In genomic region chr7:146510088-146510680, GRCh38 we compare ENCODE assay signal across 2 cellular contexts.
A peak's percentile ranks its signal among the peaks of the same experiment; 100 is the strongest.
TF ChIP-seq lines count a peak whose summit lies in the region.

No MANE protein-coding gene starts in this region.

TF ChIP-seq in GM23338, 12 proteins besides CTCF, POLR2A, EP300 and RAD21 (continued from another document):
- TF ChIP-seq, protein P1, sequence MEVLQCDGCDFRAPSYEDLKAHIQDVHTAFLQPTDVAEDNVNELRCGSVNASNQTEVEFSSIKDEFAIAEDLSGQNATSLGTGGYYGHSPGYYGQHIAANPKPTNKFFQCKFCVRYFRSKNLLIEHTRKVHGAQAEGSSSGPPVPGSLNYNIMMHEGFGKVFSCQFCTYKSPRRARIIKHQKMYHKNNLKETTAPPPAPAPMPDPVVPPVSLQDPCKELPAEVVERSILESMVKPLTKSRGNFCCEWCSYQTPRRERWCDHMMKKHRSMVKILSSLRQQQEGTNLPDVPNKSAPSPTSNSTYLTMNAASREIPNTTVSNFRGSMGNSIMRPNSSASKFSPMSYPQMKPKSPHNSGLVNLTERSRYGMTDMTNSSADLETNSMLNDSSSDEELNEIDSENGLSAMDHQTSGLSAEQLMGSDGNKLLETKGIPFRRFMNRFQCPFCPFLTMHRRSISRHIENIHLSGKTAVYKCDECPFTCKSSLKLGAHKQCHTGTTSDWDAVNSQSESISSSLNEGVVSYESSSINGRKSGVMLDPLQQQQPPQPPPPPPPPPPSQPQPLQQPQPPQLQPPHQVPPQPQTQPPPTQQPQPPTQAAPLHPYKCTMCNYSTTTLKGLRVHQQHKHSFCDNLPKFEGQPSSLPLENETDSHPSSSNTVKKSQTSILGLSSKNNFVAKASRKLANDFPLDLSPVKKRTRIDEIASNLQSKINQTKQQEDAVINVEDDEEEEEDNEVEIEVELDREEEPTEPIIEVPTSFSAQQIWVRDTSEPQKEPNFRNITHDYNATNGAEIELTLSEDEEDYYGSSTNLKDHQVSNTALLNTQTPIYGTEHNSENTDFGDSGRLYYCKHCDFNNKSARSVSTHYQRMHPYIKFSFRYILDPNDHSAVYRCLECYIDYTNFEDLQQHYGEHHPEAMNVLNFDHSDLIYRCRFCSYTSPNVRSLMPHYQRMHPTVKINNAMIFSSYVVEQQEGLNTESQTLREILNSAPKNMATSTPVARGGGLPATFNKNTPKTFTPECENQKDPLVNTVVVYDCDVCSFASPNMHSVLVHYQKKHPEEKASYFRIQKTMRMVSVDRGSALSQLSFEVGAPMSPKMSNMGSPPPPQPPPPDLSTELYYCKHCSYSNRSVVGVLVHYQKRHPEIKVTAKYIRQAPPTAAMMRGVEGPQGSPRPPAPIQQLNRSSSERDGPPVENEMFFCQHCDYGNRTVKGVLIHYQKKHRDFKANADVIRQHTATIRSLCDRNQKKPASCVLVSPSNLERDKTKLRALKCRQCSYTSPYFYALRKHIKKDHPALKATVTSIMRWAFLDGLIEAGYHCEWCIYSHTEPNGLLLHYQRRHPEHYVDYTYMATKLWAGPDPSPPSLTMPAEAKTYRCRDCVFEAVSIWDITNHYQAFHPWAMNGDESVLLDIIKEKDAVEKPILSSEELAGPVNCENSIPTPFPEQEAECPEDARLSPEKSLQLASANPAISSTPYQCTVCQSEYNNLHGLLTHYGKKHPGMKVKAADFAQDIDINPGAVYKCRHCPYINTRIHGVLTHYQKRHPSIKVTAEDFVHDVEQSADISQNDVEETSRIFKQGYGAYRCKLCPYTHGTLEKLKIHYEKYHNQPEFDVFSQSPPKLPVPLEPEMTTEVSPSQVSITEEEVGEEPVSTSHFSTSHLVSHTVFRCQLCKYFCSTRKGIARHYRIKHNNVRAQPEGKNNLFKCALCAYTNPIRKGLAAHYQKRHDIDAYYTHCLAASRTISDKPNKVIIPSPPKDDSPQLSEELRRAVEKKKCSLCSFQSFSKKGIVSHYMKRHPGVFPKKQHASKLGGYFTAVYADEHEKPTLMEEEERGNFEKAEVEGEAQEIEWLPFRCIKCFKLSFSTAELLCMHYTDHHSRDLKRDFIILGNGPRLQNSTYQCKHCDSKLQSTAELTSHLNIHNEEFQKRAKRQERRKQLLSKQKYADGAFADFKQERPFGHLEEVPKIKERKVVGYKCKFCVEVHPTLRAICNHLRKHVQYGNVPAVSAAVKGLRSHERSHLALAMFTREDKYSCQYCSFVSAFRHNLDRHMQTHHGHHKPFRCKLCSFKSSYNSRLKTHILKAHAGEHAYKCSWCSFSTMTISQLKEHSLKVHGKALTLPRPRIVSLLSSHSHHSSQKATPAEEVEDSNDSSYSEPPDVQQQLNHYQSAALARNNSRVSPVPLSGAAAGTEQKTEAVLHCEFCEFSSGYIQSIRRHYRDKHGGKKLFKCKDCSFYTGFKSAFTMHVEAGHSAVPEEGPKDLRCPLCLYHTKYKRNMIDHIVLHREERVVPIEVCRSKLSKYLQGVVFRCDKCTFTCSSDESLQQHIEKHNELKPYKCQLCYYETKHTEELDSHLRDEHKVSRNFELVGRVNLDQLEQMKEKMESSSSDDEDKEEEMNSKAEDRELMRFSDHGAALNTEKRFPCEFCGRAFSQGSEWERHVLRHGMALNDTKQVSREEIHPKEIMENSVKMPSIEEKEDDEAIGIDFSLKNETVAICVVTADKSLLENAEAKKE (CRISPR knock-in tag; IDR thresholded peaks at IDR 0.05) = no peak
- TF ChIP-seq JUNB (IDR thresholded peaks at IDR 0.05; ENCODE audit: unreplicated experiment) (no peak), NANOG (IDR thresholded peaks at IDR 0.05; ENCODE audit: borderline replicate concordance) (no peak), ZNF331 (CRISPR knock-in tag; IDR thresholded peaks at IDR 0.05; ENCODE audit: low read depth) (no peak), ETS1 (IDR thresholded peaks at IDR 0.05) (no peak), STAT1 (IDR thresholded peaks at IDR 0.05; ENCODE audit: unreplicated experiment) (no peak), POLR2AphosphoS5 (IDR thresholded peaks at IDR 0.05; ENCODE audit: low read depth) (no peak), EZH2phosphoT487 (IDR thresholded peaks at IDR 0.05; ENCODE audit: unreplicated experiment) (no peak), EZH2 (IDR thresholded peaks at IDR 0.05; ENCODE audit: low read depth, unreplicated experiment) (no peak), ZNF114 (CRISPR knock-in tag; IDR thresholded peaks at IDR 0.05) (no peak)

TF ChIP-seq in K562, 482 proteins besides CTCF, POLR2A, EP300 and RAD21 (continued from another document):
- TF ChIP-seq CEBPZ (IDR thresholded peaks at IDR 0.05; ENCODE audit: borderline replicate concordance, low read depth, low read length) = peak; percentile 84
TF ChIP-seq in K562: peak in this region for 4.
